ENCODE assay signal across 2 cellular contexts in the genomic region with DNA sequence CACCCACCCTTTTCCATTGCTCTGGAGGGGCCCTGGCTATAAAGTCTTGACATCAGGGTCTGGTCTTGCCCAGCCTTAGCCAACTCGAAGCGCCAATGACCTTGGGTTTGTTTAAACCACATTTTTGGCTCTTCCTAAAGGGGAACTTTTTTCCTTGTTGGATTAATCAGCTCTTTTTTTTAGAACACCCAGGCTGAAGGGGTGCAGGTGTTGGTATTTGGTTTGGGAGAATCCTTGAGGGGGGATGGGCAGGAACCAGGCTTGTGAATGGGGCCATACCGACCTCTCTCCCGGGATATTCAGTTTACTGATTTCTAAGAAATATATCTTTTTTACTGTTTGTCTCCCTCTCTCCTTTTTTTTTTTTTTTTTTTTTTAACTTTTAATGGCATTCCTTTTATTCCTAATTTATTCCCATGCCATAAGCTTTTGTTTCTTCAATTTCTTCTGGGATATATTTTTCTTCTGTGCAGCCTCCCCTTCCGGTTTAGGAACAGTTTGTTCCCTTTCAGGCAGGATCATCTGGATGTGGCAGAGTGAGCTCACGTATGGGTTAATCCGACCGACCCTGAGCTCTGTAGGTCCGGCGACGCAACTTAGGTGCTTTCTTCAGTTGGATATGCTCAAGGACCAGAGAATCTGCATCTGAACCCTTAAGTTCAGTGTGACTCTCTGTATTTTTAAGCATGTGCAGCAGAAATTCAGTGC.
TF ChIP-seq lines count a peak whose summit lies in the region.

No MANE protein-coding gene starts in this region.

TF ChIP-seq in IMR-90, 13 proteins besides CTCF, POLR2A, EP300 and RAD21:
- TF ChIP-seq, protein P1, sequence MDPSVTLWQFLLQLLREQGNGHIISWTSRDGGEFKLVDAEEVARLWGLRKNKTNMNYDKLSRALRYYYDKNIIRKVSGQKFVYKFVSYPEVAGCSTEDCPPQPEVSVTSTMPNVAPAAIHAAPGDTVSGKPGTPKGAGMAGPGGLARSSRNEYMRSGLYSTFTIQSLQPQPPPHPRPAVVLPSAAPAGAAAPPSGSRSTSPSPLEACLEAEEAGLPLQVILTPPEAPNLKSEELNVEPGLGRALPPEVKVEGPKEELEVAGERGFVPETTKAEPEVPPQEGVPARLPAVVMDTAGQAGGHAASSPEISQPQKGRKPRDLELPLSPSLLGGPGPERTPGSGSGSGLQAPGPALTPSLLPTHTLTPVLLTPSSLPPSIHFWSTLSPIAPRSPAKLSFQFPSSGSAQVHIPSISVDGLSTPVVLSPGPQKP (IDR thresholded peaks at IDR 0.05; ENCODE audit: borderline replicate concordance, low read depth, low read length): no peak
- no peak for TF ChIP-seq MXI1 (IDR thresholded peaks at IDR 0.05; ENCODE audit: borderline replicate concordance, low read depth, low read length)

TF ChIP-seq in H1, 55 proteins besides CTCF, POLR2A, EP300 and RAD21:
- TF ChIP-seq SP4 (IDR thresholded peaks at IDR 0.05; ENCODE audit: low read length) (no peak), TCF12 (IDR thresholded peaks at IDR 0.05; ENCODE audit: low read depth, low read length) (no peak), SIN3A (conservative IDR thresholded peaks at IDR 0.05 in 1 of 2, IDR thresholded peaks at IDR 0.05 in 1 of 2; ENCODE audit: low read depth in 1 of 2, low read length in 2 of 2) (no peak), JUN (IDR thresholded peaks at IDR 0.05; ENCODE audit: low read depth, low read length) (no peak), BACH1 (IDR thresholded peaks at IDR 0.05; ENCODE audit: low read length) (no peak), KDM1A (IDR thresholded peaks at IDR 0.05; ENCODE audit: borderline replicate concordance, low read length) (no peak), CHD1 (IDR thresholded peaks at IDR 0.05; ENCODE audit: low read depth, low read length) (no peak), RFX5 (IDR thresholded peaks at IDR 0.05; ENCODE audit: borderline replicate concordance, low read depth, low read length) (no peak), HDAC6 (IDR thresholded peaks at IDR 0.05; ENCODE audit: low read depth, low read length) (no peak), RNF2 (IDR thresholded peaks at IDR 0.05; ENCODE audit: borderline replicate concordance, low read depth, low read length, missing control alignments, poor library complexity, severe bottlenecking) (no peak), ATF2 (IDR thresholded peaks at IDR 0.05; ENCODE audit: low read length) (no peak), POLR2AphosphoS5 (IDR thresholded peaks at IDR 0.05; ENCODE audit: low read depth, low read length) (no peak), GTF2F1 (IDR thresholded peaks at IDR 0.05; ENCODE audit: borderline replicate concordance, low read depth, low read length) (no peak), CEBPB (IDR thresholded peaks at IDR 0.05; ENCODE audit: low read depth, low read length) (no peak)
